14 cellular contexts compared by ENCODE assay signal in the genomic region with DNA sequence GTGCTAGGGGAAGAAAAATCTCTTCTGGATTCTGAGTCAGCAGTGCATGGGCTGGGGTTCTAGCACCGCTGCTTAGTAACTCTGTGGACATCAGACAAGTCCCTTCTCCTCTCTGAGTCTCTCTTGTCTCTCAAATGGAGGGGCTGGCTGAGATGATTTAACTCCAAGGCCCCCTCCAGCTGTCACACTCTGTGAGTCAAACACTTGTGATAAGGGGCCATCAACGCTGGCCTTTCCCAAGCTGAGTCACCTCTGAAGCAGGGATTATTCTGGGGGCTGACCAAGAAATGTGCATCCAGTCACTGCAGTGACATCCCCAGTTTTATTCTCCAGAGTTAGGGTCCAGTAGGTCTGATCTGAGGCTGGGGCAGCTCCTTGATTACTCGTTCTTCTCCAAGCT.
A peak's percentile ranks its signal among the peaks of the same experiment; 100 is the strongest.
DNase-seq lines count a peak whose midpoint lies in the region; ATAC-seq, FAIRE-seq and TF ChIP-seq lines count a peak whose summit lies in the region.
"Had no signal": no experiment of that assay in that cellular context is flagged by ENCODE, and none has a peak within 500 bp of the region (broad histone marks: within the 10 kb centered on the region; RNA-seq: fewer than 3 reads in every experiment).

No MANE protein-coding gene starts in this region.

- H3K27ac ChIP-seq in cardiac muscle cell (peak overlapping the region; percentile 19), brain microvascular endothelial cell (no peak overlapping the region)
- H3K27ac ChIP-seq: spleen had no signal

- no peaks in the 10 kb centered on the region for H3K9me3 ChIP-seq in cardiac muscle cell (ENCODE audit: low read depth)
- H3K9me3 ChIP-seq: spleen had no signal

- H3K4me1 ChIP-seq in cardiac muscle cell (ENCODE audit: low read depth) = peaks cover 20% of the 10 kb centered on the region

- H3K27ac Mint-ChIP-seq in activated T-cell treated with anti-CD3 and anti-CD28 coated beads, Interleukin-2, amount 50 U/mL, for 72 hours = no peak overlapping the region
- no peak overlapping the region for H3K27ac Mint-ChIP-seq in chondrocyte (ENCODE audit: unreplicated experiment)

- H3K9me3 Mint-ChIP-seq in activated T-cell treated with anti-CD3 and anti-CD28 coated beads, Interleukin-2, amount 50 U/mL, for 72 hours = no peaks in the 10 kb centered on the region
- no peaks in the 10 kb centered on the region for H3K9me3 Mint-ChIP-seq in chondrocyte (ENCODE audit: low read depth)

- H3K36me3 Mint-ChIP-seq in activated T-cell treated with anti-CD3 and anti-CD28 coated beads, Interleukin-2, amount 50 U/mL, for 72 hours (ENCODE audit: insufficient read depth in 2 of 2) = no peaks in the 10 kb centered on the region
- H3K36me3 Mint-ChIP-seq in chondrocyte (ENCODE audit: low read depth) = no peaks in the 10 kb centered on the region

- TF ChIP-seq CTCF in cardiac muscle cell (IDR thresholded peaks at IDR 0.05; ENCODE audit: low read depth, low read length) = no peak
- no peak for TF ChIP-seq CTCF in brain microvascular endothelial cell (IDR thresholded peaks at IDR 0.05; ENCODE audit: low read depth, low read length, missing control alignments)
- no peak for TF ChIP-seq CTCF in D721Med (IDR thresholded peaks at IDR 0.05; ENCODE audit: insufficient read depth, missing control alignments)
- TF ChIP-seq CTCF in chondrocyte (IDR thresholded peaks at IDR 0.05) = no peak

- DNase-seq in cardiac muscle cell (ENCODE audit: low read depth in 1 of 2, low spot score in 1 of 2) = peak in 1 of 2 donors; percentile 46
- no peak for DNase-seq in Right ventricle myocardium inferior (ENCODE audit: missing footprints)
- peak; percentile 38 for DNase-seq in HK-2 (ENCODE audit: unreplicated experiment)
- DNase-seq in brain microvascular endothelial cell = peak; percentile 29
- no peak for DNase-seq in D721Med (ENCODE audit: insufficient read length, low spot score)
- DNase-seq in stimulated activated CD4-positive, alpha-beta T cell treated with anti-CD3 and anti-CD28 coated beads, Interleukin-1b, Interleukin-23, amount 100 ng/mL, for 48 hours = no peak
- DNase-seq in activated T-cell treated with anti-CD3 and anti-CD28 coated beads, Interleukin-2, amount 50 U/mL, for 72 hours = no peak
- no peak for DNase-seq in chondrocyte (ENCODE audit: low spot score)
- DNase-seq: activated CD4-positive, alpha-beta T cell treated with anti-CD3 and anti-CD28 coated beads, Interleukin-2, amount 50 U/mL, for 1 hour; Karpas-422; NCI-H2029 treated with DMSO at 0.1 percent for 48 hours; nucleus accumbens; SIG-M5; spleen had no signal

- H3K27me3 ChIP-seq in cardiac muscle cell (no peaks in the 10 kb centered on the region), brain microvascular endothelial cell (replicated peaks) (no peaks in the 10 kb centered on the region)
- H3K27me3 ChIP-seq: spleen had no signal

- no peaks in the 10 kb centered on the region for H3K27me3 Mint-ChIP-seq in activated T-cell treated with anti-CD3 and anti-CD28 coated beads, Interleukin-2, amount 50 U/mL, for 72 hours (ENCODE audit: low read depth)
- no peaks in the 10 kb centered on the region for H3K27me3 Mint-ChIP-seq in chondrocyte (ENCODE audit: low read depth)

- no peak overlapping the region for H3K4me3 Mint-ChIP-seq in activated T-cell treated with anti-CD3 and anti-CD28 coated beads, Interleukin-2, amount 50 U/mL, for 72 hours
- no peak overlapping the region for H3K4me3 Mint-ChIP-seq in chondrocyte (ENCODE audit: unreplicated experiment)

- no peak for FAIRE-seq in D721Med (lab: Jason Lieb, UNC)

- no peak for ATAC-seq in Right ventricle myocardium inferior
- no peak for ATAC-seq in activated T-cell treated with anti-CD3 and anti-CD28 coated beads, Interleukin-2, amount 50 U/mL, for 72 hours (replicated peaks in 1 of 2)

- intact Hi-C loops in Right ventricle myocardium inferior (cut with DNase I) = no loop called here

- H3K4me3 ChIP-seq in cardiac muscle cell (no peak overlapping the region), brain microvascular endothelial cell (ENCODE audit: low read depth, low read length) (no peak overlapping the region)
- H3K4me3 ChIP-seq: spleen had no signal

- H3K36me3 ChIP-seq in cardiac muscle cell (no peaks in the 10 kb centered on the region), brain microvascular endothelial cell (replicated peaks) (no peaks in the 10 kb centered on the region)
- H3K36me3 ChIP-seq: spleen had no signal

- H3K4me1 Mint-ChIP-seq in activated T-cell treated with anti-CD3 and anti-CD28 coated beads, Interleukin-2, amount 50 U/mL, for 72 hours (ENCODE audit: low read depth) = no peaks in the 10 kb centered on the region
- H3K4me1 Mint-ChIP-seq in chondrocyte (ENCODE audit: low read depth) = peaks cover 10% of the 10 kb centered on the region

- in situ Hi-C loops in brain microvascular endothelial cell (cut with HindIII; ENCODE audit: low pct_ligation_motif_present, low sequenced_read_pairs) = no loop called here

Comparison
In these comparisons a context has a peak if more than half of its experiments do, and no peak if none do; other contexts are left out.
1. DNase-seq: peak in HK-2 (single experiment) and brain microvascular endothelial cell (single experiment); none in Right ventricle myocardium inferior (single experiment), D721Med (single experiment), stimulated activated CD4-positive, alpha-beta T cell treated with anti-CD3 and anti-CD28 coated beads, Interleukin-1b, Interleukin-23, amount 100 ng/mL, for 48 hours (single experiment), activated T-cell treated with anti-CD3 and anti-CD28 coated beads, Interleukin-2, amount 50 U/mL, for 72 hours (0 of 2) and chondrocyte (single experiment).